In the genomic region with DNA sequence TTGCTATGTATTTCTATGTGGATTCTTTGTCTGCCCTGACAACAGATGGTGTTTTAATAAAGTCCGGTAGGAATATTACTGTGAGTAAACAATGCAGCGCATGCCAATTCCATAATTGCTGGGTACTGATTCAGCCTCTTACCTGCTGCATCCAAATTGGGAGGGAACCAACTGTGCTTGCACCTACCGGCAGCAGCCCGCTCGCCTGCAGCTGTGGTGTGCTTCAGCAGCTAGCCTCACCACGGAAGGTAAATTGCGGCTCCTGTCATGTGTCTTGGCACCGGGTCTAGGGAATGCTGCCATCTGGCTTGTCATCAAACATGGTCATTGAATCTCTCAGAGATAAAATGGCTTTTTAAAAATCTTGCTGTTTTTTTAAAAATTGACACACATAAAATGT, we compare ENCODE assay signal across 10 cellular contexts.
DNase-seq lines count a peak whose midpoint lies in the region; ATAC-seq and TF ChIP-seq lines count a peak whose summit lies in the region.
"Had no signal": no experiment of that assay in that cellular context is flagged by ENCODE, and none has a peak within 500 bp of the region (broad histone marks: within the 10 kb centered on the region; RNA-seq: fewer than 3 reads in every experiment).

No MANE protein-coding gene starts in this region.

- H3K9me3 ChIP-seq in breast epithelium (peaks cover under 1 to 7% of the 10 kb centered on the region in 2 donors), ovary (peaks cover 0 to 4% of the 10 kb centered on the region in 2 donors), Caco-2 (no peaks in the 10 kb centered on the region)
- no peaks in the 10 kb centered on the region for H3K9me3 ChIP-seq in naive thymus-derived CD4-positive, alpha-beta T cell (ENCODE audit: control insufficient read depth in 2 of 3, low read length in 3 of 3)

- intact Hi-C loops in breast epithelium (cut with DNase I; ENCODE audit: low total_unique reads), result no loop called here
- intact Hi-C loops in ovary (cut with DNase I), result no loop called here
- intact Hi-C loops in Caco-2 (cut with micrococcal nuclease; ENCODE audit: unreplicated experiment), result no loop called here
- intact Hi-C loops in naive thymus-derived CD4-positive, alpha-beta T cell (cut with micrococcal nuclease), result no loop called here

- H3K9me3 Mint-ChIP-seq in Caco-2 (ENCODE audit: unreplicated experiment), result peaks cover 19% of the 10 kb centered on the region
- peaks cover 0 to 14% (median 8%) of the 10 kb centered on the region in 11 donors for H3K9me3 Mint-ChIP-seq in naive thymus-derived CD4-positive, alpha-beta T cell

- CTCF ChIA-PET in Caco-2 (lab: Charles Lee), result no interaction called here
- CTCF ChIA-PET in naive thymus-derived CD4-positive, alpha-beta T cell (lab: Charles Lee), result no interaction called here

- H3K36me3 ChIP-seq in breast epithelium (no peaks in the 10 kb centered on the region), ovary (no peaks in the 10 kb centered on the region), Caco-2 (ENCODE audit: control insufficient read depth, insufficient read depth, low read length) (no peaks in the 10 kb centered on the region)
- no peaks in the 10 kb centered on the region for H3K36me3 ChIP-seq in naive thymus-derived CD4-positive, alpha-beta T cell (ENCODE audit: control insufficient read depth in 2 of 3, insufficient read depth in 3 of 3, low read length in 3 of 3)

- no peak overlapping the region for H3K4me3 Mint-ChIP-seq in Caco-2 (ENCODE audit: unreplicated experiment)
- H3K4me3 Mint-ChIP-seq in naive thymus-derived CD4-positive, alpha-beta T cell, result no peak overlapping the region
- H3K4me3 Mint-ChIP-seq: activated B cell treated with CpG ODN at 0.5 μM for 24 hours; activated naive CD8-positive, alpha-beta T cell treated with anti-CD3 and anti-CD28 coated beads, Interleukin-2, amount 10 ng/mL, durations not matched to agents 7 days and 5 days had no signal

- H3K4me3 ChIP-seq in breast epithelium, result peak overlapping the region in 2 of 3 donors; percentile 21 to 26
- H3K4me3 ChIP-seq in ovary, result no peak overlapping the region
- no peak overlapping the region for H3K4me3 ChIP-seq in Caco-2 (ENCODE audit: low read depth, low read length)
- no peak overlapping the region for H3K4me3 ChIP-seq in naive thymus-derived CD4-positive, alpha-beta T cell (ENCODE audit: low read length)

- POLR2A ChIA-PET in Caco-2 (lab: Charles Lee), result no interaction called here
- POLR2A ChIA-PET in naive thymus-derived CD4-positive, alpha-beta T cell (lab: Charles Lee), result no interaction called here

- ATAC-seq in GM18907 (IDR thresholded peaks at IDR 0.05; ENCODE audit: unreplicated experiment), result no peak
- no peak for ATAC-seq in naive thymus-derived CD4-positive, alpha-beta T cell

- peaks cover 7% of the 10 kb centered on the region for H3K4me1 Mint-ChIP-seq in Caco-2 (ENCODE audit: low read depth, unreplicated experiment)
- no peaks in the 10 kb centered on the region for H3K4me1 Mint-ChIP-seq in naive thymus-derived CD4-positive, alpha-beta T cell
- H3K4me1 Mint-ChIP-seq: activated B cell treated with CpG ODN at 0.5 μM for 24 hours; activated naive CD8-positive, alpha-beta T cell treated with anti-CD3 and anti-CD28 coated beads, Interleukin-2, amount 10 ng/mL, durations not matched to agents 7 days and 5 days had no signal

- peak; percentile 77 for DNase-seq in H4 (ENCODE audit: low spot score)
- peak; percentile 96 for DNase-seq in NCI-H2171 treated with DMSO at 0.1 percent for 48 hours (lab: John Stamatoyannopoulos, UW)
- peak; percentile 57 to 77 for DNase-seq in breast epithelium (ENCODE audit: low spot score in 2 of 2)
- peak in 4 of 5 donors; percentile 9 to 41 (median 30) for DNase-seq in ovary
- no peak for DNase-seq in Caco-2
- no peak for DNase-seq in stimulated activated CD4-positive, alpha-beta T cell treated with anti-CD3 and anti-CD28 coated beads, Interleukin-4, amount 100 ng/mL, for 1 hour
- DNase-seq in naive thymus-derived CD4-positive, alpha-beta T cell, result no peak
- DNase-seq: activated B cell treated with CpG ODN at 0.5 μM for 24 hours; activated naive CD8-positive, alpha-beta T cell treated with anti-CD3 and anti-CD28 coated beads, Interleukin-2, amount 10 ng/mL, durations not matched to agents 7 days and 5 days had no signal

- TF ChIP-seq POLR2A in breast epithelium (IDR thresholded peaks at IDR 0.05), result no peak
- no peak for TF ChIP-seq POLR2A in ovary (IDR thresholded peaks at IDR 0.05)

- H3K36me3 Mint-ChIP-seq in Caco-2 (ENCODE audit: insufficient read depth, unreplicated experiment), result no peaks in the 10 kb centered on the region
- no peaks in the 10 kb centered on the region for H3K36me3 Mint-ChIP-seq in naive thymus-derived CD4-positive, alpha-beta T cell
- H3K36me3 Mint-ChIP-seq: activated naive CD8-positive, alpha-beta T cell treated with anti-CD3 and anti-CD28 coated beads, Interleukin-2, amount 10 ng/mL, durations not matched to agents 7 days and 5 days had no signal

- BruUV-seq in Caco-2 (replicated peaks; lab: Mats Ljungman, UMichigan), result no TSS peak

- TF ChIP-seq CTCF in breast epithelium (IDR thresholded peaks at IDR 0.05) (no peak), ovary (IDR thresholded peaks at IDR 0.05) (no peak), Caco-2 (IDR thresholded peaks at IDR 0.05; ENCODE audit: insufficient read depth in 1 of 2, low read depth in 1 of 2, low read length in 1 of 2, severe bottlenecking in 1 of 2, unreplicated experiment in 1 of 2) (no peak)

- H3K27ac Mint-ChIP-seq in Caco-2 (ENCODE audit: unreplicated experiment), result no peak overlapping the region
- H3K27ac Mint-ChIP-seq in naive thymus-derived CD4-positive, alpha-beta T cell, result no peak overlapping the region
- H3K27ac Mint-ChIP-seq: activated B cell treated with CpG ODN at 0.5 μM for 24 hours; activated naive CD8-positive, alpha-beta T cell treated with anti-CD3 and anti-CD28 coated beads, Interleukin-2, amount 10 ng/mL, durations not matched to agents 7 days and 5 days had no signal

- H3K27ac ChIP-seq in breast epithelium (no peak overlapping the region), ovary (no peak overlapping the region)
- H3K27ac ChIP-seq in naive thymus-derived CD4-positive, alpha-beta T cell (ENCODE audit: low read depth, low read length), result no peak overlapping the region

- H3K27me3 Mint-ChIP-seq in Caco-2 (ENCODE audit: insufficient read depth, unreplicated experiment), result peaks cover 2% of the 10 kb centered on the region
- no peaks in the 10 kb centered on the region for H3K27me3 Mint-ChIP-seq in naive thymus-derived CD4-positive, alpha-beta T cell
- H3K27me3 Mint-ChIP-seq: activated B cell treated with CpG ODN at 0.5 μM for 24 hours; activated naive CD8-positive, alpha-beta T cell treated with anti-CD3 and anti-CD28 coated beads, Interleukin-2, amount 10 ng/mL, durations not matched to agents 7 days and 5 days had no signal

- 6 to 17% (median 7%) methylated on average over 8 of the region's 8 CpGs for WGBS in ovary, 3 donors

- H3K27me3 ChIP-seq in breast epithelium (no peaks in the 10 kb centered on the region), ovary (no peaks in the 10 kb centered on the region), Caco-2 (replicated peaks; ENCODE audit: control insufficient read depth, insufficient read depth, low read length) (no peaks in the 10 kb centered on the region)
- H3K27me3 ChIP-seq in naive thymus-derived CD4-positive, alpha-beta T cell (ENCODE audit: control insufficient read depth in 2 of 2, insufficient read depth in 2 of 2, low read length in 2 of 2), result no peaks in the 10 kb centered on the region

- no peaks in the 10 kb centered on the region for H3K4me1 ChIP-seq in breast epithelium
- peaks cover 4% of the 10 kb centered on the region for H3K4me1 ChIP-seq in ovary (ENCODE audit: insufficient read depth)
- no peaks in the 10 kb centered on the region; the same call in 1 of the 2 replicates for H3K4me1 ChIP-seq in Caco-2
- H3K4me1 ChIP-seq in naive thymus-derived CD4-positive, alpha-beta T cell (ENCODE audit: control insufficient read depth in 2 of 2, insufficient read depth in 2 of 2, low read length in 2 of 2), result no peaks in the 10 kb centered on the region

- no peak for TF ChIP-seq EP300 in ovary (IDR thresholded peaks at IDR 0.05)

Comparison
In these comparisons a context has a peak if more than half of its experiments do, and no peak if none do; other contexts are left out.
1. DNase-seq: peak in H4 (single experiment), NCI-H2171 treated with DMSO at 0.1 percent for 48 hours (single experiment), breast epithelium (2 of 2) and ovary (4 of 5); none in Caco-2 (0 of 2), stimulated activated CD4-positive, alpha-beta T cell treated with anti-CD3 and anti-CD28 coated beads, Interleukin-4, amount 100 ng/mL, for 1 hour (single experiment) and naive thymus-derived CD4-positive, alpha-beta T cell (0 of 9).
2. H3K4me3 ChIP-seq: peak in breast epithelium (2 of 3); none in ovary (single experiment), Caco-2 (single experiment) and naive thymus-derived CD4-positive, alpha-beta T cell (single experiment).